Comparison of ENCODE assay signal across 28 cellular contexts in genomic region chr19:29992233-29992867, GRCh38.
"Had no signal": no experiment of that assay in that cellular context is flagged by ENCODE, and none has a peak within 500 bp of the region (broad histone marks: within the 10 kb centered on the region; RNA-seq: fewer than 3 reads in every experiment).

No MANE protein-coding gene starts in this region.

- H3K27ac Mint-ChIP-seq: dendritic cell treated with granulocyte-macrophage colony-stimulating factor and Interleukin-4, amounts not matched to agents 40 ng/mL and 50 ng/mL, for 4 days; effector memory CD8-positive, alpha-beta T cell; endodermal cell; mesothelial cell of epicardium; naive thymus-derived CD8-positive, alpha-beta T cell had no signal

- H3K4me3 ChIP-seq: esophagus squamous epithelium, gastrocnemius medialis, heart right ventricle, left lung, lower lobe of right lung, mucosa of descending colon had no signal

- H3K4me3 Mint-ChIP-seq: dendritic cell treated with granulocyte-macrophage colony-stimulating factor and Interleukin-4, amounts not matched to agents 40 ng/mL and 50 ng/mL, for 4 days; effector memory CD8-positive, alpha-beta T cell; endodermal cell; mesothelial cell of epicardium; naive B cell; naive thymus-derived CD8-positive, alpha-beta T cell had no signal

- H3K27me3 Mint-ChIP-seq: dendritic cell treated with granulocyte-macrophage colony-stimulating factor and Interleukin-4, amounts not matched to agents 40 ng/mL and 50 ng/mL, for 4 days; effector memory CD8-positive, alpha-beta T cell; naive B cell; naive thymus-derived CD8-positive, alpha-beta T cell had no signal

- H3K27ac ChIP-seq: epithelial cell of prostate, esophagus squamous epithelium, gastrocnemius medialis, heart right ventricle, left lung, lower lobe of right lung had no signal

- H3K4me1 Mint-ChIP-seq: endodermal cell, mesothelial cell of epicardium had no signal

- DNase-seq: cortex of kidney; effector CD8-positive, alpha-beta T cell; effector memory CD8-positive, alpha-beta T cell; endodermal cell; erythroblast; esophagus squamous epithelium; foreskin fibroblast; foreskin melanocyte; gastrocnemius medialis; glutamatergic neuron; head of caudate nucleus; heart right ventricle; hippocampal formation; left cardiac atrium; left ventricle myocardium superior; lower lobe of right lung; mesenchymal stem cell; mucosa of descending colon; naive B cell; naive thymus-derived CD8-positive, alpha-beta T cell had no signal

- ATAC-seq: effector memory CD8-positive, alpha-beta T cell; esophagus mucosa; gastrocnemius medialis; heart right ventricle; left cardiac atrium; left lung; left ventricle myocardium superior; lower lobe of right lung; mucosa of descending colon; naive thymus-derived CD8-positive, alpha-beta T cell had no signal

- H3K9me3 Mint-ChIP-seq: effector memory CD8-positive, alpha-beta T cell had no signal

- H3K27me3 ChIP-seq: esophagus squamous epithelium, gastrocnemius medialis, heart right ventricle, left lung had no signal

- FAIRE-seq: endometrium, islet of Langerhans, keratinocyte had no signal

- H3K4me1 ChIP-seq: esophagus squamous epithelium, gastrocnemius medialis, heart right ventricle, left lung, lower lobe of right lung had no signal

- H3K9me3 ChIP-seq: gastrocnemius medialis, mucosa of descending colon had no signal
